In genomic region chr3:60708191-60708975, GRCh38 we compare ENCODE assay signal across 15 cellular contexts.
DNase-seq lines count a peak whose midpoint lies in the region; ATAC-seq lines count a peak whose summit lies in the region.
"Had no signal": no experiment of that assay in that cellular context is flagged by ENCODE, and none has a peak within 500 bp of the region (broad histone marks: within the 10 kb centered on the region; RNA-seq: fewer than 3 reads in every experiment).

No MANE protein-coding gene starts in this region.

- ATAC-seq in HG03159 (IDR thresholded peaks at IDR 0.05; ENCODE audit: unreplicated experiment) = no peak
- ATAC-seq: CD8-positive, alpha-beta T cell; GM12878; WTC11 had no signal

- DNase-seq in COR-L47 (lab: John Stamatoyannopoulos, UW) = peak; percentile 58
- DNase-seq in NCI-H1105 treated with DMSO at 0.1 percent for 48 hours (lab: John Stamatoyannopoulos, UW) = peak; percentile 76
- DNase-seq in T1000 (lab: John Stamatoyannopoulos, UW) = peak; percentile 18
- DNase-seq in kidney glomerular epithelial cell (lab: John Stamatoyannopoulos, UW) = peak; percentile 50
- no peak for DNase-seq in activated CD4-positive, alpha-beta T cell treated with anti-CD3 and anti-CD28 coated beads for 4 hours
- DNase-seq in mesenteric fat pad (ENCODE audit: low spot score) = no peak
- no peak for DNase-seq in nucleus accumbens (lab: John Stamatoyannopoulos, UW)
- DNase-seq: activated effector memory CD4-positive, alpha-beta T cell treated with Interleukin-2 at 50 U/mL for 16 hours; CD8-positive, alpha-beta T cell; NCI-H1436 treated with DMSO at 0.1 percent for 48 hours; RPMI8226; thyroid gland had no signal

Comparison
In these comparisons a context has a peak if more than half of its experiments do, and no peak if none do; other contexts are left out.
1. DNase-seq: peak in COR-L47 (single experiment), NCI-H1105 treated with DMSO at 0.1 percent for 48 hours (single experiment), T1000 (single experiment) and kidney glomerular epithelial cell (single experiment); none in activated CD4-positive, alpha-beta T cell treated with anti-CD3 and anti-CD28 coated beads for 4 hours (0 of 2), mesenteric fat pad (single experiment) and nucleus accumbens (0 of 56).